ENCODE assay signal across 26 cellular contexts in genomic region chr2:1557467-1557820, GRCh38.
"Had no signal": no experiment of that assay in that cellular context is flagged by ENCODE, and none has a peak within 500 bp of the region (broad histone marks: within the 10 kb centered on the region; RNA-seq: fewer than 3 reads in every experiment).

No MANE protein-coding gene starts in this region.

- H3K27me3 ChIP-seq: gastrocnemius medialis, sigmoid colon, thyroid gland, upper lobe of right lung had no signal

- H3K36me3 ChIP-seq: gastrocnemius medialis, sigmoid colon, upper lobe of right lung had no signal

- H3K4me3 ChIP-seq: coronary artery, dorsolateral prefrontal cortex, gastrocnemius medialis, lung, mucosa of descending colon, sigmoid colon, thyroid gland, upper lobe of right lung had no signal

- DNase-seq: activated B cell treated with CpG ODN at 0.5 μM for 24 hours; activated CD4-positive, alpha-beta T cell treated with anti-CD3 and anti-CD28 coated beads, Interleukin-2, amount 50 U/mL, for 1 hour; activated CD8-positive, alpha-beta memory T cell treated with anti-CD3 and anti-CD28 coated beads, Interleukin-2, amount 10 ng/mL, durations not matched to agents 7 days and 5 days; activated CD8-positive, alpha-beta T cell treated with anti-CD3 and anti-CD28 coated beads for 36 hours; activated naive CD4-positive, alpha-beta T cell; activated T-cell treated with anti-CD3 and anti-CD28 coated beads, Interleukin-2, amount 50 U/mL, for 72 hours; anterior cingulate cortex; cerebellar nuclear complex; dorsolateral prefrontal cortex; effector memory CD4-positive, alpha-beta T cell; gastrocnemius medialis; hippocampal formation; immature natural killer cell; mucosa of descending colon; small intestine; stimulated activated CD4-positive, alpha-beta T cell treated with anti-CD3 and anti-CD28 coated beads, Interleukin-1b, Interleukin-23, amount 100 ng/mL, for 48 hours; stimulated activated CD4-positive, alpha-beta T cell treated with anti-CD3 and anti-CD28 coated beads, Interleukin-4, amount 100 ng/mL, for 4 hours; stimulated activated CD8-positive, alpha-beta memory T cell treated with anti-CD3 and anti-CD28 coated beads, Interleukin-4, amount 100 ng/mL, for 48 hours; stimulated activated naive CD8-positive, alpha-beta T cell treated with anti-CD3 and anti-CD28 coated beads, Interleukin-15, amount 100 ng/mL, for 72 hours; T-cell; upper lobe of right lung had no signal

- FAIRE-seq: small intestine had no signal

- H3K9me3 ChIP-seq: gastrocnemius medialis, mucosa of descending colon, sigmoid colon, thyroid gland, upper lobe of right lung had no signal

- H3K27ac ChIP-seq: coronary artery, dorsolateral prefrontal cortex, gastrocnemius medialis, sigmoid colon, thyroid gland, upper lobe of right lung had no signal

- H3K4me1 ChIP-seq: gastrocnemius medialis, sigmoid colon, thyroid gland had no signal

- ATAC-seq: activated CD8-positive, alpha-beta memory T cell treated with anti-CD3 and anti-CD28 coated beads, Interleukin-2, amount 10 ng/mL, durations not matched to agents 7 days and 5 days; activated CD8-positive, alpha-beta T cell treated with anti-CD3 and anti-CD28 coated beads for 36 hours; activated T-cell treated with anti-CD3 and anti-CD28 coated beads, Interleukin-2, amount 50 U/mL, for 72 hours; gastrocnemius medialis; mucosa of descending colon; stimulated activated memory B cell treated with anti-CD40 and anti-IgM and Interleukin-4, amounts not matched to agents 10 μg/mL and 1 μg/mL and 100 μg/mL, for 72 hours; stimulated activated naive CD8-positive, alpha-beta T cell treated with anti-CD3 and anti-CD28 coated beads, Interleukin-15, amount 100 ng/mL, for 72 hours; T-cell had no signal
